In genomic region chr17:63540581-63540980, GRCh38 we compare ENCODE assay signal across 35 cellular contexts. TPM values are rescaled to one million over a fixed set of nuclear protein-coding genes. Genes with fewer than 3 reads are reported as not detected.
"Had no signal": no experiment of that assay in that cellular context is flagged by ENCODE, and none has a peak within 500 bp of the region (broad histone marks: within the 10 kb centered on the region; RNA-seq: fewer than 3 reads in every experiment).

No MANE protein-coding gene starts in this region.

- H3K4me3 Mint-ChIP-seq: activated CD4-positive, alpha-beta memory T cell treated with anti-CD3 and anti-CD28 coated beads, Interleukin-2, amount 10 ng/mL, durations not matched to agents 7 days and 5 days; activated CD4-positive, alpha-beta T cell treated with anti-CD3 and anti-CD28 coated beads, Interleukin-2, amount 10 ng/mL, durations not matched to agents 7 days and 5 days; activated naive CD8-positive, alpha-beta T cell; activated T-cell treated with anti-CD3 and anti-CD28 coated beads, Interleukin-2, amount 50 U/mL, for 24 hours; central memory CD8-positive, alpha-beta T cell; nephron; stimulated activated effector memory CD8-positive, alpha-beta T cell treated with anti-CD3 and anti-CD28 coated beads, Interleukin-12 subunit alpha, Interleukin-12 subunit beta, amount 100 ng/mL, for 72 hours; stimulated activated naive CD8-positive, alpha-beta T cell treated with anti-CD3 and anti-CD28 coated beads, Interleukin-15, Interleukin-2, amounts not matched to agents 100 ng/mL and 50 ng/mL, for 24 hours; WTC11 had no signal

- H3K4me1 Mint-ChIP-seq: nephron had no signal

- DNase-seq: activated CD4-positive, alpha-beta memory T cell treated with anti-CD3 and anti-CD28 coated beads, Interleukin-2, amount 10 ng/mL, durations not matched to agents 7 days and 5 days; activated CD4-positive, alpha-beta T cell treated with anti-CD3 and anti-CD28 coated beads for 1 hour; activated CD4-positive, alpha-beta T cell treated with anti-CD3 and anti-CD28 coated beads, Interleukin-2, amount 10 ng/mL, durations not matched to agents 7 days and 5 days; activated CD8-positive, alpha-beta memory T cell treated with anti-CD3 and anti-CD28 coated beads, Interleukin-2, amount 50 U/mL, for 48 hours; activated naive CD4-positive, alpha-beta T cell; activated T-cell treated with anti-CD3 and anti-CD28 coated beads, Interleukin-2, amount 50 U/mL, for 24 hours; anterior cingulate cortex; dermis blood vessel endothelial cell; effector CD4-positive, alpha-beta T cell; esophagus squamous epithelium; foreskin melanocyte; heart right ventricle; kidney glomerular epithelial cell; left ventricle myocardium inferior; mesendoderm; mucosa of descending colon; occipital lobe; small intestine; stimulated activated CD4-positive, alpha-beta T cell treated with anti-CD3 and anti-CD28 coated beads, Interleukin-4, amount 100 ng/mL, for 24 hours; substantia nigra; T-helper 2 cell; thyroid gland; upper lobe of left lung had no signal

- H3K27ac Mint-ChIP-seq: activated CD4-positive, alpha-beta memory T cell treated with anti-CD3 and anti-CD28 coated beads, Interleukin-2, amount 10 ng/mL, durations not matched to agents 7 days and 5 days; activated CD4-positive, alpha-beta T cell treated with anti-CD3 and anti-CD28 coated beads, Interleukin-2, amount 10 ng/mL, durations not matched to agents 7 days and 5 days; activated naive CD8-positive, alpha-beta T cell; activated T-cell treated with anti-CD3 and anti-CD28 coated beads, Interleukin-2, amount 50 U/mL, for 24 hours; stimulated activated effector memory CD8-positive, alpha-beta T cell treated with anti-CD3 and anti-CD28 coated beads, Interleukin-12 subunit alpha, Interleukin-12 subunit beta, amount 100 ng/mL, for 72 hours; stimulated activated naive CD8-positive, alpha-beta T cell treated with anti-CD3 and anti-CD28 coated beads, Interleukin-15, Interleukin-2, amounts not matched to agents 100 ng/mL and 50 ng/mL, for 24 hours; WTC11 had no signal

- H3K9me3 ChIP-seq: esophagus squamous epithelium, heart right ventricle, left ventricle myocardium inferior, mucosa of descending colon, sigmoid colon, thyroid gland, upper lobe of left lung had no signal

- H3K4me3 ChIP-seq: esophagus squamous epithelium, heart right ventricle, left ventricle myocardium inferior, lung, mucosa of descending colon, sigmoid colon, thyroid gland, upper lobe of left lung had no signal

- H3K27ac ChIP-seq: epithelial cell of prostate, esophagus squamous epithelium, heart right ventricle, left ventricle myocardium inferior, sigmoid colon, thyroid gland, upper lobe of left lung had no signal

- H3K36me3 ChIP-seq: esophagus squamous epithelium, heart right ventricle, left ventricle myocardium inferior, sigmoid colon, thyroid gland, upper lobe of left lung had no signal

- H3K27me3 ChIP-seq: thyroid gland had no signal

- H3K36me3 Mint-ChIP-seq: activated naive CD8-positive, alpha-beta T cell; stimulated activated effector memory CD8-positive, alpha-beta T cell treated with anti-CD3 and anti-CD28 coated beads, Interleukin-12 subunit alpha, Interleukin-12 subunit beta, amount 100 ng/mL, for 72 hours; WTC11 had no signal

- H3K9me3 Mint-ChIP-seq: activated CD4-positive, alpha-beta memory T cell treated with anti-CD3 and anti-CD28 coated beads, Interleukin-2, amount 10 ng/mL, durations not matched to agents 7 days and 5 days; activated CD4-positive, alpha-beta T cell treated with anti-CD3 and anti-CD28 coated beads, Interleukin-2, amount 10 ng/mL, durations not matched to agents 7 days and 5 days; activated T-cell treated with anti-CD3 and anti-CD28 coated beads, Interleukin-2, amount 50 U/mL, for 24 hours; central memory CD8-positive, alpha-beta T cell; nephron; stimulated activated effector memory CD8-positive, alpha-beta T cell treated with anti-CD3 and anti-CD28 coated beads, Interleukin-12 subunit alpha, Interleukin-12 subunit beta, amount 100 ng/mL, for 72 hours; stimulated activated naive CD8-positive, alpha-beta T cell treated with anti-CD3 and anti-CD28 coated beads, Interleukin-15, Interleukin-2, amounts not matched to agents 100 ng/mL and 50 ng/mL, for 24 hours; WTC11 had no signal

- ATAC-seq: heart right ventricle; mucosa of descending colon; stimulated activated effector memory CD8-positive, alpha-beta T cell treated with anti-CD3 and anti-CD28 coated beads, Interleukin-12 subunit alpha, Interleukin-12 subunit beta, amount 100 ng/mL, for 72 hours; WTC11 had no signal

RNA-seq across cellular contexts. Expression of gene KCNH6, which starts 17.4 kb away (rescaled TPM):
- total RNA-seq: activated CD4-positive, alpha-beta memory T cell treated with anti-CD3 and anti-CD28 coated beads, Interleukin-2, amount 10 ng/mL, durations not matched to agents 7 days and 5 days; activated CD4-positive, alpha-beta T cell treated with anti-CD3 and anti-CD28 coated beads, Interleukin-2, amount 10 ng/mL, durations not matched to agents 7 days and 5 days; bronchial epithelial cell; dermis blood vessel endothelial cell; esophagus squamous epithelium; glomerular endothelial cell; left ventricle myocardium inferior; myocyte; sigmoid colon had no signal
- polyA plus RNA-seq: heart right ventricle had no signal
